14 cellular contexts compared by ENCODE assay signal in genomic region chr1:204491653-204492052, GRCh38. TPM values are rescaled to one million over a fixed set of nuclear protein-coding genes. Genes with fewer than 3 reads are reported as not detected.
DNase-seq lines count a peak whose midpoint lies in the region; ATAC-seq and TF ChIP-seq lines count a peak whose summit lies in the region.
"Had no signal": no experiment of that assay in that cellular context is flagged by ENCODE, and none has a peak within 500 bp of the region (broad histone marks: within the 10 kb centered on the region; RNA-seq: fewer than 3 reads in every experiment).

No MANE protein-coding gene starts in this region.

- TF ChIP-seq CTCF in left ventricle myocardium inferior (IDR thresholded peaks at IDR 0.05; ENCODE audit: borderline replicate concordance) (no peak), brain (conservative IDR thresholded peaks at IDR 0.05) (no peak), upper lobe of left lung (IDR thresholded peaks at IDR 0.05) (no peak)

- H3K36me3 Mint-ChIP-seq in brain = peaks cover 24% of the 10 kb centered on the region
- H3K36me3 Mint-ChIP-seq in naive thymus-derived CD4-positive, alpha-beta T cell = peaks cover 3 to 28% (median 17%) of the 10 kb centered on the region in 5 donors
- H3K36me3 Mint-ChIP-seq: WTC11 had no signal

- H3K4me3 ChIP-seq in left ventricle myocardium inferior (peak overlapping the region; percentile 87), upper lobe of left lung (peak overlapping the region in 1 of 4 donors; percentile 75)
- no peak overlapping the region for H3K4me3 ChIP-seq in naive thymus-derived CD4-positive, alpha-beta T cell (ENCODE audit: low read length)

- no peak for DNase-seq in left ventricle myocardium inferior
- no peak for DNase-seq in cardiac septum (ENCODE audit: low spot score)
- DNase-seq in naive thymus-derived CD4-positive, alpha-beta T cell = no peak
- DNase-seq in upper lobe of left lung = no peak
- DNase-seq in NCI-H510A (lab: John Stamatoyannopoulos, UW) = no peak
- DNase-seq in SKM-1 treated with dmso at 0.1 percent for 144 hours (lab: John Stamatoyannopoulos, UW; ENCODE audit: unreplicated experiment) = no peak
- no peak for DNase-seq in Kasumi-1 (lab: John Stamatoyannopoulos, UW)
- DNase-seq: activated T-cell treated with anti-CD3 and anti-CD28 coated beads, Interleukin-2, amount 50 U/mL, for 48 hours; NCI-H1436; NCI-H524 treated with DMSO at 0.1 percent for 48 hours had no signal

- CTCF ChIA-PET in naive thymus-derived CD4-positive, alpha-beta T cell (lab: Charles Lee) = interaction anchor here (0.6 to 17.9 kb wide), 5 partner anchors 11 to 60 kb away, joined by 3 to 434 read pairs (median 8); no protein-coding TSS in a partner anchor

- H3K4me3 Mint-ChIP-seq in brain = peak overlapping the region; percentile 93 to 98 (median 98)
- peak overlapping the region; percentile 4 to 98 (median 95) for H3K4me3 Mint-ChIP-seq in naive thymus-derived CD4-positive, alpha-beta T cell

- H3K36me3 ChIP-seq in left ventricle myocardium inferior = no peaks in the 10 kb centered on the region
- peaks cover 0 to 13% (median 0%) of the 10 kb centered on the region in 3 experiments for H3K36me3 ChIP-seq in naive thymus-derived CD4-positive, alpha-beta T cell (ENCODE audit: control insufficient read depth in 2 of 3, insufficient read depth in 3 of 3, low read length in 3 of 3)
- no peaks in the 10 kb centered on the region for H3K36me3 ChIP-seq in upper lobe of left lung
- H3K36me3 ChIP-seq: neutrophil had no signal

- H3K9me3 Mint-ChIP-seq in brain = peaks cover 0 to 2% (median 0%) of the 10 kb centered on the region in 5 experiments
- no peaks in the 10 kb centered on the region for H3K9me3 Mint-ChIP-seq in naive thymus-derived CD4-positive, alpha-beta T cell
- H3K9me3 Mint-ChIP-seq: WTC11 had no signal

- H3K4me1 ChIP-seq in left ventricle myocardium inferior (peaks cover 74% of the 10 kb centered on the region), upper lobe of left lung (peaks cover 22 to 42% (median 32%) of the 10 kb centered on the region in 4 donors)
- H3K4me1 ChIP-seq in naive thymus-derived CD4-positive, alpha-beta T cell (ENCODE audit: control insufficient read depth in 2 of 2, insufficient read depth in 2 of 2, low read length in 2 of 2) = peaks cover 23 to 32% of the 10 kb centered on the region in 2 donors

- peaks cover 8% of the 10 kb centered on the region for H3K27me3 Mint-ChIP-seq in brain
- H3K27me3 Mint-ChIP-seq in naive thymus-derived CD4-positive, alpha-beta T cell = peaks cover 0 to 2% (median 0%) of the 10 kb centered on the region in 5 donors

- intact Hi-C loops in left ventricle myocardium inferior (cut with micrococcal nuclease) = no loop called here
- intact Hi-C loops in cardiac septum (cut with DNase I) = no loop called here
- intact Hi-C loops in naive thymus-derived CD4-positive, alpha-beta T cell (cut with micrococcal nuclease) = no loop called here

- H3K27ac Mint-ChIP-seq in brain = peak overlapping the region; percentile 96 to 99 (median 97)
- peak overlapping the region in 7 of 9 donors; percentile 58 to 97 (median 83) for H3K27ac Mint-ChIP-seq in naive thymus-derived CD4-positive, alpha-beta T cell
- H3K27ac Mint-ChIP-seq: WTC11 had no signal

- H3K27me3 ChIP-seq in left ventricle myocardium inferior (ENCODE audit: low read depth) (no peaks in the 10 kb centered on the region), upper lobe of left lung (no peaks in the 10 kb centered on the region)
- H3K27me3 ChIP-seq in naive thymus-derived CD4-positive, alpha-beta T cell (ENCODE audit: control insufficient read depth in 2 of 2, insufficient read depth in 2 of 2, low read length in 2 of 2) = no peaks in the 10 kb centered on the region

- no peak for ATAC-seq in naive thymus-derived CD4-positive, alpha-beta T cell
- no peak for ATAC-seq in upper lobe of left lung (ENCODE audit: low FRiP score in 2 of 2)
- ATAC-seq: HCT116, WTC11 had no signal

- POLR2A ChIA-PET in naive thymus-derived CD4-positive, alpha-beta T cell (lab: Charles Lee) = interaction anchor here (0.6 to 3.7 kb wide), 7 partner anchors 14 to 113 kb away, joined by 3 to 12 read pairs (median 4); no protein-coding TSS in a partner anchor

- H3K9me3 ChIP-seq in left ventricle myocardium inferior (replicated peaks) (no peaks in the 10 kb centered on the region), upper lobe of left lung (no peaks in the 10 kb centered on the region)
- no peaks in the 10 kb centered on the region for H3K9me3 ChIP-seq in naive thymus-derived CD4-positive, alpha-beta T cell (ENCODE audit: control insufficient read depth in 2 of 3, low read length in 3 of 3)
- H3K9me3 ChIP-seq: neutrophil had no signal

- TF ChIP-seq POLR2A in upper lobe of left lung (IDR thresholded peaks at IDR 0.05) = no peak

- H3K27ac ChIP-seq in left ventricle myocardium inferior (replicated peaks) (peak overlapping the region; percentile 98), upper lobe of left lung (peak overlapping the region; percentile 86 to 95 (median 89))
- no peak overlapping the region for H3K27ac ChIP-seq in naive thymus-derived CD4-positive, alpha-beta T cell (ENCODE audit: low read depth, low read length)
- H3K27ac ChIP-seq: neutrophil had no signal

- peaks cover 74% of the 10 kb centered on the region for H3K4me1 Mint-ChIP-seq in brain
- peaks cover 46 to 76% (median 68%) of the 10 kb centered on the region in 7 donors for H3K4me1 Mint-ChIP-seq in naive thymus-derived CD4-positive, alpha-beta T cell

- no peak for TF ChIP-seq EP300 in upper lobe of left lung (IDR thresholded peaks at IDR 0.05)

RNA-seq across cellular contexts. Expression of gene PIK3C2B, which starts 3.0 kb away (rescaled TPM):
- total RNA-seq in left ventricle myocardium inferior (18.5 TPM), cardiac septum (28.8 TPM), upper lobe of left lung (10 to 100 TPM; 14.1 to 84.9 (median 39.9) TPM)
- polyA plus RNA-seq in brain (ENCODE audit: insufficient read depth, low read depth, low replicate concordance) = 15.6 TPM
- 10 to 100 TPM; 26.8 to 41.9 (median 32.5) TPM for total RNA-seq in naive thymus-derived CD4-positive, alpha-beta T cell
- polyA plus RNA-seq in naive thymus-derived CD4-positive, alpha-beta T cell = 1 to 10 TPM; 2.7 to 4.2 TPM

RNA-seq across cellular contexts. Expression of gene MDM4, which starts 24.6 kb away (rescaled TPM):
- total RNA-seq in left ventricle myocardium inferior (29.3 TPM), cardiac septum (59.2 TPM), upper lobe of left lung (100 to 1,000 TPM in 2 of 6 donors, 10 to 100 TPM in 4; 40.0 to 167 (median 69.2) TPM)
- 2.1 TPM for polyA plus RNA-seq in brain (ENCODE audit: insufficient read depth, low read depth, low replicate concordance)
- 100 to 1,000 TPM; 107 to 278 (median 268) TPM for total RNA-seq in naive thymus-derived CD4-positive, alpha-beta T cell
- 10 to 100 TPM; 19.1 to 21.1 TPM for polyA plus RNA-seq in naive thymus-derived CD4-positive, alpha-beta T cell
